Comparison of ENCODE assay signal across 8 cellular contexts in genomic region chr2:224585205-224586088, GRCh38. TPM values are rescaled to one million over a fixed set of nuclear protein-coding genes. Genes with fewer than 3 reads are reported as not detected.
A peak's percentile ranks its signal among the peaks of the same experiment; 100 is the strongest.
DNase-seq lines count a peak whose midpoint lies in the region; ATAC-seq and TF ChIP-seq lines count a peak whose summit lies in the region.

Gene CUL3, minus strand, starts transcription at chr2:224585363. Its CDS starts 354 bp downstream, at chr2:224585009.

- H3K36me3 Mint-ChIP-seq in activated CD4-positive, alpha-beta memory T cell treated with anti-CD3 and anti-CD28 coated beads for 36 hours: peaks cover 17% of the 10 kb centered on the region

- peaks cover 31% of the 10 kb centered on the region for H3K4me1 Mint-ChIP-seq in activated CD4-positive, alpha-beta memory T cell treated with anti-CD3 and anti-CD28 coated beads for 36 hours (ENCODE audit: low read depth)

- WGBS in lower leg skin, 2 donors: 0% methylated on average over 28 to 54 of the region's 68 CpGs

- peak; percentile 99 for DNase-seq in CD1c-positive myeloid dendritic cell (ENCODE audit: extremely low spot score)
- peak; percentile 99 for DNase-seq in NCI-H82 treated with DMSO at 0.1 percent for 48 hours (lab: John Stamatoyannopoulos, UW; ENCODE audit: unreplicated experiment)
- DNase-seq in activated CD4-positive, alpha-beta memory T cell treated with anti-CD3 and anti-CD28 coated beads for 36 hours: peak; percentile 100
- DNase-seq in dorsolateral prefrontal cortex: peak; percentile 97 to 99 (median 98)
- DNase-seq in lower leg skin (ENCODE audit: low spot score in 2 of 2): peak; percentile 99 to 100
- peak; percentile 99 to 100 for DNase-seq in stimulated activated CD4-positive, alpha-beta T cell treated with anti-CD3 and anti-CD28 coated beads, Interleukin-4, amount 100 ng/mL, for 48 hours (ENCODE audit: low read depth in 2 of 2)

- H3K27ac ChIP-seq in dorsolateral prefrontal cortex: peak within 1 kb of the TSS in 57 of 59 donors; percentile 26 to 96 (median 84)

- TF ChIP-seq CTCF in dorsolateral prefrontal cortex (IDR thresholded peaks at IDR 0.05 in 54 of 56, conservative IDR thresholded peaks at IDR 0.05 in 2 of 56; ENCODE audit: low read depth in 1 of 56, partially characterized antibody in 56 of 56): peak in 12 of 56 donors; percentile 1 to 34 (median 13)
- TF ChIP-seq CTCF in lower leg skin (IDR thresholded peaks at IDR 0.05): no peak

- H3K4me3 ChIP-seq in dorsolateral prefrontal cortex (peak within 1 kb of the TSS; percentile 55 to 92 (median 80)), lower leg skin (ENCODE audit: low read depth, poor library complexity, severe bottlenecking) (peak within 1 kb of the TSS; percentile 85)

- intact Hi-C loops in activated CD4-positive, alpha-beta memory T cell treated with anti-CD3 and anti-CD28 coated beads for 36 hours (cut with micrococcal nuclease): loop anchor here (1.0 to 10.0 kb wide), 9 partner anchors 15 to 628 kb away; partner anchors contain the start of genes DOCK10 and MRPL44
- intact Hi-C loops in dorsolateral prefrontal cortex (cut with DNase I): loop anchor here (5.0 to 10.0 kb wide), 2 partner anchors 223 to 641 kb away; partner anchors contain the start of gene WDFY1 (in 1 of the 2)
- intact Hi-C loops in lower leg skin (cut with DNase I; ENCODE audit: low total_unique reads): no loop called here

- H3K27ac Mint-ChIP-seq in activated CD4-positive, alpha-beta memory T cell treated with anti-CD3 and anti-CD28 coated beads for 36 hours: peak within 1 kb of the TSS; percentile 92

- POLR2A ChIA-PET in activated CD4-positive, alpha-beta memory T cell treated with anti-CD3 and anti-CD28 coated beads for 36 hours (lab: Charles Lee): interaction anchor here (0.8 to 2.8 kb wide), 6 partner anchors 10 to 61 kb away, joined by 3 to 25 read pairs (median 3); no protein-coding TSS in a partner anchor

- no peaks in the 10 kb centered on the region for H3K9me3 Mint-ChIP-seq in activated CD4-positive, alpha-beta memory T cell treated with anti-CD3 and anti-CD28 coated beads for 36 hours

- no peaks in the 10 kb centered on the region for H3K27me3 Mint-ChIP-seq in activated CD4-positive, alpha-beta memory T cell treated with anti-CD3 and anti-CD28 coated beads for 36 hours

- CTCF ChIA-PET in activated CD4-positive, alpha-beta memory T cell treated with anti-CD3 and anti-CD28 coated beads for 36 hours (lab: Charles Lee): interaction anchor here (0.6 to 1.6 kb wide), 5 partner anchors 15 to 270 kb away, joined by 3 to 5 read pairs (median 4); no protein-coding TSS in a partner anchor

- ATAC-seq in GM19438 (IDR thresholded peaks at IDR 0.05; ENCODE audit: low read depth, unreplicated experiment) (peak; percentile 84), HG03575 (IDR thresholded peaks at IDR 0.05; ENCODE audit: extremely low read depth, insufficient number of reproducible peaks, low FRiP score, unreplicated experiment) (peak; percentile 57)

- no peaks in the 10 kb centered on the region for H3K27me3 ChIP-seq in dorsolateral prefrontal cortex

- peak in 1 of 2 donors; percentile 77 for TF ChIP-seq POLR2A in lower leg skin (IDR thresholded peaks at IDR 0.05)

- H3K4me3 Mint-ChIP-seq in activated CD4-positive, alpha-beta memory T cell treated with anti-CD3 and anti-CD28 coated beads for 36 hours: peak within 1 kb of the TSS; percentile 97

RNA-seq across cellular contexts. Expression of gene CUL3, which starts in this region (rescaled TPM):
- total RNA-seq in activated CD4-positive, alpha-beta memory T cell treated with anti-CD3 and anti-CD28 coated beads for 36 hours: 10 to 100 TPM; 75.8 to 79.5 TPM
- 100 to 1,000 TPM in 9 of 120 experiments, 10 to 100 TPM in 111; 48.5 to 114 (median 84.5) TPM for total RNA-seq in dorsolateral prefrontal cortex
- 100 to 1,000 TPM in 1 of 4 donors, 10 to 100 TPM in 3; 66.0 to 105 (median 82.6) TPM for total RNA-seq in lower leg skin

Comparison
In these comparisons a context has a peak if more than half of its experiments do, and no peak if none do; other contexts are left out.
1. Peak in every context shown above with its lines: DNase-seq, ATAC-seq, H3K4me3 ChIP-seq and H3K27ac ChIP-seq.